ENCODE assay signal across 10 cellular contexts in genomic region chr17:335691-336090, GRCh38. TPM values are rescaled to one million over a fixed set of nuclear protein-coding genes. Genes with fewer than 3 reads are reported as not detected.
A peak's percentile ranks its signal among the peaks of the same experiment; 100 is the strongest.
DNase-seq lines count a peak whose midpoint lies in the region; ATAC-seq, FAIRE-seq and TF ChIP-seq lines count a peak whose summit lies in the region.
"Had no signal": no experiment of that assay in that cellular context is flagged by ENCODE, and none has a peak within 500 bp of the region (broad histone marks: within the 10 kb centered on the region; RNA-seq: fewer than 3 reads in every experiment).

No MANE protein-coding gene starts in this region.

- H3K56ac ChIP-seq in mesendoderm (ENCODE audit: low read length) = no peak overlapping the region

- H4K8ac ChIP-seq in mesendoderm (ENCODE audit: low read depth, low read length) = no peak overlapping the region

- H3K4me1 Mint-ChIP-seq in stimulated activated memory B cell treated with anti-CD40 and anti-IgM and Interleukin-4, amounts not matched to agents 10 μg/mL and 1 μg/mL and 100 μg/mL, for 72 hours = peaks cover 20% of the 10 kb centered on the region

- no peak overlapping the region for H4K5ac ChIP-seq in mesendoderm (ENCODE audit: low read length)

- no peak overlapping the region for H3K4me2 ChIP-seq in mesendoderm (ENCODE audit: low read length)

- H3K9me3 Mint-ChIP-seq in stimulated activated memory B cell treated with anti-CD40 and anti-IgM and Interleukin-4, amounts not matched to agents 10 μg/mL and 1 μg/mL and 100 μg/mL, for 72 hours = no peaks in the 10 kb centered on the region

- peaks cover 24% of the 10 kb centered on the region for H3K27me3 Mint-ChIP-seq in stimulated activated memory B cell treated with anti-CD40 and anti-IgM and Interleukin-4, amounts not matched to agents 10 μg/mL and 1 μg/mL and 100 μg/mL, for 72 hours

- no peaks in the 10 kb centered on the region for H3K9me3 ChIP-seq in RWPE2 (ENCODE audit: severe bottlenecking)
- H3K9me3 ChIP-seq: suprapubic skin had no signal

- no peak overlapping the region for H3K4me3 Mint-ChIP-seq in stimulated activated memory B cell treated with anti-CD40 and anti-IgM and Interleukin-4, amounts not matched to agents 10 μg/mL and 1 μg/mL and 100 μg/mL, for 72 hours

- no peak overlapping the region for H3K4me3 ChIP-seq in RWPE2 (ENCODE audit: severe bottlenecking)
- no peak overlapping the region for H3K4me3 ChIP-seq in mesendoderm (ENCODE audit: low read length)
- H3K4me3 ChIP-seq: suprapubic skin had no signal

- FAIRE-seq in D721Med (lab: Jason Lieb, UNC) = no peak
- FAIRE-seq: bronchial epithelial cell had no signal

- no peak overlapping the region for H2BK15ac ChIP-seq in mesendoderm (replicated peaks; ENCODE audit: low read depth)

- H3K36me3 Mint-ChIP-seq in stimulated activated memory B cell treated with anti-CD40 and anti-IgM and Interleukin-4, amounts not matched to agents 10 μg/mL and 1 μg/mL and 100 μg/mL, for 72 hours = peaks cover 5% of the 10 kb centered on the region

- ATAC-seq in RWPE2 (ENCODE audit: low read depth) = no peak
- no peak for ATAC-seq in stimulated activated memory B cell treated with anti-CD40 and anti-IgM and Interleukin-4, amounts not matched to agents 10 μg/mL and 1 μg/mL and 100 μg/mL, for 72 hours
- no peak for ATAC-seq in GM21737 (IDR thresholded peaks at IDR 0.05; ENCODE audit: unreplicated experiment)

- H3K23ac ChIP-seq in mesendoderm (ENCODE audit: low read length) = peak overlapping the region; percentile 24

- no peaks in the 10 kb centered on the region for H3K36me3 ChIP-seq in RWPE2 (ENCODE audit: low read depth)
- H3K36me3 ChIP-seq in mesendoderm (ENCODE audit: control insufficient read depth, insufficient read depth, low read length) = no peaks in the 10 kb centered on the region
- H3K36me3 ChIP-seq: suprapubic skin had no signal

- H2AK5ac ChIP-seq in mesendoderm (ENCODE audit: low read length) = no peak overlapping the region

- no peak overlapping the region for H2BK5ac ChIP-seq in mesendoderm (ENCODE audit: low read length)

- no peak overlapping the region for H3K4ac ChIP-seq in mesendoderm (ENCODE audit: low read depth, low read length)

- TF ChIP-seq CTCF in RWPE2 (IDR thresholded peaks at IDR 0.05; ENCODE audit: poor library complexity, severe bottlenecking) (no peak), D721Med (IDR thresholded peaks at IDR 0.05; ENCODE audit: insufficient read depth, missing control alignments) (no peak)

- H3K4me1 ChIP-seq in RWPE2 (ENCODE audit: insufficient read depth, poor library complexity, severe bottlenecking) (no peaks in the 10 kb centered on the region), mesendoderm (ENCODE audit: control insufficient read depth, low read depth, low read length) (peaks cover 9% of the 10 kb centered on the region)

- no peak overlapping the region for H2BK120ac ChIP-seq in mesendoderm (ENCODE audit: low read depth, low read length)

- H3K27ac ChIP-seq in RWPE2 (ENCODE audit: poor library complexity, severe bottlenecking) = no peak overlapping the region
- no peak overlapping the region for H3K27ac ChIP-seq in mesendoderm (ENCODE audit: low read depth, low read length)
- H3K27ac ChIP-seq: suprapubic skin had no signal

- H3K27me3 ChIP-seq in RWPE2 (ENCODE audit: insufficient read depth, poor library complexity, severe bottlenecking) = no peaks in the 10 kb centered on the region
- no peaks in the 10 kb centered on the region for H3K27me3 ChIP-seq in mesendoderm (ENCODE audit: insufficient read depth, low read length, poor library complexity)
- H3K27me3 ChIP-seq: suprapubic skin had no signal

- WGBS in mesendoderm (ENCODE audit: extremely low coverage, insufficient coverage, low lambda C conversion rate) = no CpG with 5 or more reads among the region's 12 CpGs

- H3K18ac ChIP-seq in mesendoderm (ENCODE audit: low read length) = no peak overlapping the region

- peak; percentile 18 for DNase-seq in stimulated activated CD4-positive, alpha-beta T cell treated with anti-CD3 and anti-CD28 coated beads, Interleukin-4, amount 100 ng/mL, for 1 hour
- DNase-seq in stimulated activated CD4-positive, alpha-beta T cell treated with anti-CD3 and anti-CD28 coated beads, Interleukin-1b, Interleukin-23, amount 100 ng/mL, for 48 hours = no peak
- DNase-seq in RWPE2 (ENCODE audit: low spot score) (peak; percentile 38), mesendoderm (peak; percentile 92), mesenteric fat pad (ENCODE audit: low spot score) (no peak), D721Med (ENCODE audit: insufficient read length, low spot score) (no peak)

- no peaks in the 10 kb centered on the region for H3K79me2 ChIP-seq in mesendoderm (ENCODE audit: control insufficient read depth, insufficient read depth, low read length)

- no peak overlapping the region for H3K27ac Mint-ChIP-seq in stimulated activated memory B cell treated with anti-CD40 and anti-IgM and Interleukin-4, amounts not matched to agents 10 μg/mL and 1 μg/mL and 100 μg/mL, for 72 hours

- no peak overlapping the region for H3K9ac ChIP-seq in mesendoderm (ENCODE audit: low read length)

- H3K79me1 ChIP-seq in mesendoderm (ENCODE audit: low read length) = no peaks in the 10 kb centered on the region

RNA-seq across cellular contexts. Expression of gene RPH3AL, which starts 16.9 kb away (rescaled TPM):
- 4.5 TPM for polyA plus RNA-seq in mesendoderm (2013, experiment 1 of 2)
- 4.8 TPM for polyA plus RNA-seq in mesendoderm (2013, experiment 2 of 2)
- 31.5 TPM for total RNA-seq in mesenteric fat pad

Comparison
In these comparisons a context has a peak if more than half of its experiments do, and no peak if none do; other contexts are left out.
1. DNase-seq: peak in stimulated activated CD4-positive, alpha-beta T cell treated with anti-CD3 and anti-CD28 coated beads, Interleukin-4, amount 100 ng/mL, for 1 hour (single experiment), RWPE2 (single experiment) and mesendoderm (single experiment); none in stimulated activated CD4-positive, alpha-beta T cell treated with anti-CD3 and anti-CD28 coated beads, Interleukin-1b, Interleukin-23, amount 100 ng/mL, for 48 hours (single experiment), mesenteric fat pad (single experiment) and D721Med (single experiment).